In the genomic region with DNA sequence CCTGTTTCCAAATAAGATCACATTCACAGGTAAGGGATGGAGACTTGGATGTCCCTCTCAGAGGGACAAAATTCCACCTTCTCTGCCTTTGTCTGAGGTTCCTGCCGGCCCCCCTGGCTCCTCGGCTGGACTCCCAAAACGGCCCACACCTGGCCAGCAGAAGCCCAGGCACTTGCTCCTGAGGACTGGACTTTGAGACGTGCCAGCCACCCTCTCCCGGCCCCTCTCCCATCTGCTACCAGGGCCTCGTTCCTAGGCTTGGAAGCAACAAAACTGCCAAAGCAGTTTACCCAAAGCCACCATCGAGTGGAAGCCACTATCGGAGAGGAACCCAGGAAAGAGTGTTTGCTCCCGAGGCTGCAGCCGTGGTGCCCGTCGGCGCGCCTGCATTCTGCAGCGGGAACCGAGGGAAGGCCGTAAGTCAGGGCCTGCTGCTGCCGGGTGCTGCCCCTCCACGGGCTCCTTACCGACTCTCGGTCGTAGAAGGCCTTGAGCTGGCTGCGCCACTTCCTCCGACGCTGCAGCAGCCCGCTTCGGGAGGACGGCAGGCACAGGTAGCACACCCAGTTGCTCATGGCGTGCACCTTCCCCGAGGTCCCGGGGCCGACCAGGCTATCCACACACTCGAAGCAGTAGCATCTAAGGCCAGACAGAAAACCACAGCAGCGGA, we compare ENCODE assay signal across 1 cellular context.
TF ChIP-seq lines count a peak whose summit lies in the region.

No MANE protein-coding gene starts in this region.

TF ChIP-seq in K562, 482 proteins besides CTCF, POLR2A, EP300 and RAD21:
- no peak for TF ChIP-seq TARDBP (IDR thresholded peaks at IDR 0.05)
- no peak for TF ChIP-seq BCL6 (CRISPR knock-in tag; IDR thresholded peaks at IDR 0.05)
- TF ChIP-seq, protein P1, sequence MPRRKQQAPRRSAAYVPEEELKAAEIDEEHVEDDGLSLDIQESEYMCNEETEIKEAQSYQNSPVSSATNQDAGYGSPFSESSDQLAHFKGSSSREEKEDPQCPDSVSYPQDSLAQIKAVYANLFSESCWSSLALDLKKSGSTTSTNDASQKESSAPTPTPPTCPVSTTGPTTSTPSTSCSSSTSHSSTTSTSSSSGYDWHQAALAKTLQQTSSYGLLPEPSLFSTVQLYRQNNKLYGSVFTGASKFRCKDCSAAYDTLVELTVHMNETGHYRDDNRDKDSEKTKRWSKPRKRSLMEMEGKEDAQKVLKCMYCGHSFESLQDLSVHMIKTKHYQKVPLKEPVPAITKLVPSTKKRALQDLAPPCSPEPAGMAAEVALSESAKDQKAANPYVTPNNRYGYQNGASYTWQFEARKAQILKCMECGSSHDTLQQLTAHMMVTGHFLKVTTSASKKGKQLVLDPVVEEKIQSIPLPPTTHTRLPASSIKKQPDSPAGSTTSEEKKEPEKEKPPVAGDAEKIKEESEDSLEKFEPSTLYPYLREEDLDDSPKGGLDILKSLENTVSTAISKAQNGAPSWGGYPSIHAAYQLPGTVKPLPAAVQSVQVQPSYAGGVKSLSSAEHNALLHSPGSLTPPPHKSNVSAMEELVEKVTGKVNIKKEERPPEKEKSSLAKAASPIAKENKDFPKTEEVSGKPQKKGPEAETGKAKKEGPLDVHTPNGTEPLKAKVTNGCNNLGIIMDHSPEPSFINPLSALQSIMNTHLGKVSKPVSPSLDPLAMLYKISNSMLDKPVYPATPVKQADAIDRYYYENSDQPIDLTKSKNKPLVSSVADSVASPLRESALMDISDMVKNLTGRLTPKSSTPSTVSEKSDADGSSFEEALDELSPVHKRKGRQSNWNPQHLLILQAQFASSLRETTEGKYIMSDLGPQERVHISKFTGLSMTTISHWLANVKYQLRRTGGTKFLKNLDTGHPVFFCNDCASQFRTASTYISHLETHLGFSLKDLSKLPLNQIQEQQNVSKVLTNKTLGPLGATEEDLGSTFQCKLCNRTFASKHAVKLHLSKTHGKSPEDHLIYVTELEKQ (CRISPR knock-in tag; IDR thresholded peaks at IDR 0.05), result no peak
- 0 out of 2 replicates have a peak, but pooled peaks have one; percentile 36 for TF ChIP-seq EZH2 (IDR thresholded peaks at IDR 0.05; ENCODE audit: borderline replicate concordance, low read depth, low read length)
- TF ChIP-seq, protein P2, sequence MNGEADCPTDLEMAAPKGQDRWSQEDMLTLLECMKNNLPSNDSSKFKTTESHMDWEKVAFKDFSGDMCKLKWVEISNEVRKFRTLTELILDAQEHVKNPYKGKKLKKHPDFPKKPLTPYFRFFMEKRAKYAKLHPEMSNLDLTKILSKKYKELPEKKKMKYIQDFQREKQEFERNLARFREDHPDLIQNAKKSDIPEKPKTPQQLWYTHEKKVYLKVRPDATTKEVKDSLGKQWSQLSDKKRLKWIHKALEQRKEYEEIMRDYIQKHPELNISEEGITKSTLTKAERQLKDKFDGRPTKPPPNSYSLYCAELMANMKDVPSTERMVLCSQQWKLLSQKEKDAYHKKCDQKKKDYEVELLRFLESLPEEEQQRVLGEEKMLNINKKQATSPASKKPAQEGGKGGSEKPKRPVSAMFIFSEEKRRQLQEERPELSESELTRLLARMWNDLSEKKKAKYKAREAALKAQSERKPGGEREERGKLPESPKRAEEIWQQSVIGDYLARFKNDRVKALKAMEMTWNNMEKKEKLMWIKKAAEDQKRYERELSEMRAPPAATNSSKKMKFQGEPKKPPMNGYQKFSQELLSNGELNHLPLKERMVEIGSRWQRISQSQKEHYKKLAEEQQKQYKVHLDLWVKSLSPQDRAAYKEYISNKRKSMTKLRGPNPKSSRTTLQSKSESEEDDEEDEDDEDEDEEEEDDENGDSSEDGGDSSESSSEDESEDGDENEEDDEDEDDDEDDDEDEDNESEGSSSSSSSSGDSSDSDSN (IDR thresholded peaks at IDR 0.05; ENCODE audit: borderline replicate concordance in 1 of 2, low read depth in 2 of 2, low read length in 2 of 2), result no peak
- TF ChIP-seq, protein P3, sequence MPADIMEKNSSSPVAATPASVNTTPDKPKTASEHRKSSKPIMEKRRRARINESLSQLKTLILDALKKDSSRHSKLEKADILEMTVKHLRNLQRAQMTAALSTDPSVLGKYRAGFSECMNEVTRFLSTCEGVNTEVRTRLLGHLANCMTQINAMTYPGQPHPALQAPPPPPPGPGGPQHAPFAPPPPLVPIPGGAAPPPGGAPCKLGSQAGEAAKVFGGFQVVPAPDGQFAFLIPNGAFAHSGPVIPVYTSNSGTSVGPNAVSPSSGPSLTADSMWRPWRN (IDR thresholded peaks at IDR 0.05; ENCODE audit: low read depth), result no peak
- no peak for TF ChIP-seq CBX1 (IDR thresholded peaks at IDR 0.05; ENCODE audit: low read depth)
- no peak for TF ChIP-seq JUN (IDR thresholded peaks at IDR 0.05; ENCODE audit: borderline replicate concordance, low read depth, low read length)
- no peak for TF ChIP-seq JUN (CRISPR knock-in tag; IDR thresholded peaks at IDR 0.05; ENCODE audit: borderline replicate concordance)
